In the genomic region with DNA sequence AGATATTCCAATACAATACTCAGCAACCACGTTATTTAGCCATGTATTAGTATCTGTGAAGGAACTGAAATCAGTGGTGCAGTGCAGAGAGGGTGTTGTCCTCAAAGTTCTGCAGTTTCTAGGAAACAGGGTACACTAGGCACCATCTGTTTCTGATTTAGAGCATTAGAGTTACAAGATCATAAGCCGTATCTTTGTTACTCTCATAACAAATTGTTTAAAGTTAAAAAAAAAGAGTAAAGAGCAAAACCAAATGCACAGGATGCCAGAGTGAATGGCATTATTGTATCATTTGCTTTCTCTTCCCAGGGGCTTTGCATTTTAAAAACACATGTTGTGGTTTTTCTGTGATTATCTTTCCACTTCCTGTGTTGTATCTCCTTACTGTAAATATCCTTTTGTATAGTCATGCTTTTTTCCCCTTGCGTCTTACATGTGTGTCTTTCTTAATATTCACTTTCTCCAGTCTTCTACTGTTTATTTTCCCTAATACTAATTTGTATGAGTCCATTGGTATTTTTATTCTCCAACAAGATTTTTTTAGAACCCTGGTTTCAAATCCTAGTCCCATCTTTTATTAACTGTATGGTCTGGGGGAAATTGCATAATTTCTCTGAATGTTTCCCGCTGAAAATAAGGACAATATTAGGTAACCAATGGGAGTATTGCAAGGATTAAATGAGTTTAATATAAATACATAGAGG, we compare ENCODE assay signal across 8 cellular contexts. TPM values are rescaled to one million over a fixed set of nuclear protein-coding genes. Genes with fewer than 3 reads are reported as not detected.
A peak's percentile ranks its signal among the peaks of the same experiment; 100 is the strongest.
DNase-seq lines count a peak whose midpoint lies in the region; ATAC-seq and TF ChIP-seq lines count a peak whose summit lies in the region.

No MANE protein-coding gene starts in this region.

- no peaks in the 10 kb centered on the region for H3K27me3 Mint-ChIP-seq in activated naive CD4-positive, alpha-beta T cell treated with anti-CD3 and anti-CD28 coated beads, Interleukin-2, amount 50 U/mL, for 24 hours
- no peaks in the 10 kb centered on the region for H3K27me3 Mint-ChIP-seq in activated CD4-positive, alpha-beta memory T cell treated with anti-CD3 and anti-CD28 coated beads, Interleukin-2, amount 10 ng/mL, durations not matched to agents 7 days and 5 days
- peaks cover 0 to 5% of the 10 kb centered on the region in 2 donors for H3K27me3 Mint-ChIP-seq in natural killer cell treated with Interleukin-12 subunit alpha and Interleukin-12 subunit beta and Interleukin-15 and Interleukin-18, amount 100 ng/mL, for 72 hours

- no peaks in the 10 kb centered on the region for H3K9me3 ChIP-seq in suprapubic skin

- TF ChIP-seq POLR2A in suprapubic skin (IDR thresholded peaks at IDR 0.05) = no peak

- ATAC-seq in HG03342 (IDR thresholded peaks at IDR 0.05; ENCODE audit: unreplicated experiment) (peak; percentile 75), HG02840 (IDR thresholded peaks at IDR 0.05; ENCODE audit: low FRiP score, unreplicated experiment) (no peak)
- peak in 1 of 2 donors; percentile 56 for ATAC-seq in natural killer cell treated with Interleukin-12 subunit alpha and Interleukin-12 subunit beta and Interleukin-15 and Interleukin-18, amount 100 ng/mL, for 72 hours

- peaks cover 5% of the 10 kb centered on the region for H3K9me3 Mint-ChIP-seq in activated naive CD4-positive, alpha-beta T cell treated with anti-CD3 and anti-CD28 coated beads, Interleukin-2, amount 50 U/mL, for 24 hours
- H3K9me3 Mint-ChIP-seq in activated CD4-positive, alpha-beta memory T cell treated with anti-CD3 and anti-CD28 coated beads, Interleukin-2, amount 10 ng/mL, durations not matched to agents 7 days and 5 days = peaks cover 4% of the 10 kb centered on the region
- no peaks in the 10 kb centered on the region for H3K9me3 Mint-ChIP-seq in natural killer cell treated with Interleukin-12 subunit alpha and Interleukin-12 subunit beta and Interleukin-15 and Interleukin-18, amount 100 ng/mL, for 72 hours

- peaks cover 46% of the 10 kb centered on the region for H3K4me1 Mint-ChIP-seq in activated naive CD4-positive, alpha-beta T cell treated with anti-CD3 and anti-CD28 coated beads, Interleukin-2, amount 50 U/mL, for 24 hours
- H3K4me1 Mint-ChIP-seq in activated CD4-positive, alpha-beta memory T cell treated with anti-CD3 and anti-CD28 coated beads, Interleukin-2, amount 10 ng/mL, durations not matched to agents 7 days and 5 days = peaks cover 36% of the 10 kb centered on the region
- peaks cover 8 to 13% of the 10 kb centered on the region in 2 donors for H3K4me1 Mint-ChIP-seq in natural killer cell treated with Interleukin-12 subunit alpha and Interleukin-12 subunit beta and Interleukin-15 and Interleukin-18, amount 100 ng/mL, for 72 hours (ENCODE audit: low read depth in 2 of 2)

- POLR2A ChIA-PET in activated CD4-positive, alpha-beta memory T cell treated with anti-CD3 and anti-CD28 coated beads, Interleukin-2, amount 10 ng/mL, durations not matched to agents 7 days and 5 days (lab: Charles Lee) = interaction anchor here (0.8 to 2.1 kb wide), 4 partner anchors 13 to 192 kb away, joined by 3 to 10 read pairs (median 6); a partner anchor contains a TSS

- H3K36me3 ChIP-seq in suprapubic skin = no peaks in the 10 kb centered on the region

- no peak for TF ChIP-seq CTCF in suprapubic skin (IDR thresholded peaks at IDR 0.05)

- no peak for TF ChIP-seq EP300 in suprapubic skin (IDR thresholded peaks at IDR 0.05)

- no peak overlapping the region for H3K27ac ChIP-seq in suprapubic skin

- CTCF ChIA-PET in activated CD4-positive, alpha-beta memory T cell treated with anti-CD3 and anti-CD28 coated beads, Interleukin-2, amount 10 ng/mL, durations not matched to agents 7 days and 5 days (lab: Charles Lee) = no interaction called here

- H3K4me3 Mint-ChIP-seq in activated naive CD4-positive, alpha-beta T cell treated with anti-CD3 and anti-CD28 coated beads, Interleukin-2, amount 50 U/mL, for 24 hours = peak overlapping the region; percentile 66
- H3K4me3 Mint-ChIP-seq in activated CD4-positive, alpha-beta memory T cell treated with anti-CD3 and anti-CD28 coated beads, Interleukin-2, amount 10 ng/mL, durations not matched to agents 7 days and 5 days = no peak overlapping the region
- H3K4me3 Mint-ChIP-seq in natural killer cell treated with Interleukin-12 subunit alpha and Interleukin-12 subunit beta and Interleukin-15 and Interleukin-18, amount 100 ng/mL, for 72 hours = peak overlapping the region; percentile 2

- WGBS in suprapubic skin = 34% methylated on average over 4 of the region's 4 CpGs

- H3K27me3 ChIP-seq in suprapubic skin = no peaks in the 10 kb centered on the region

- H3K4me1 ChIP-seq in suprapubic skin = peaks cover 43% of the 10 kb centered on the region

- no peak overlapping the region for H3K4me3 ChIP-seq in suprapubic skin

- H3K27ac Mint-ChIP-seq in activated naive CD4-positive, alpha-beta T cell treated with anti-CD3 and anti-CD28 coated beads, Interleukin-2, amount 50 U/mL, for 24 hours = peak overlapping the region; percentile 84
- H3K27ac Mint-ChIP-seq in activated CD4-positive, alpha-beta memory T cell treated with anti-CD3 and anti-CD28 coated beads, Interleukin-2, amount 10 ng/mL, durations not matched to agents 7 days and 5 days = peak overlapping the region; percentile 72
- peak overlapping the region in 1 of 2 donors; percentile 7 for H3K27ac Mint-ChIP-seq in natural killer cell treated with Interleukin-12 subunit alpha and Interleukin-12 subunit beta and Interleukin-15 and Interleukin-18, amount 100 ng/mL, for 72 hours

- no peak for DNase-seq in activated naive CD4-positive, alpha-beta T cell treated with Interleukin-2 at 50 U/mL for 16 hours
- no peak for DNase-seq in activated CD4-positive, alpha-beta memory T cell treated with anti-CD3 and anti-CD28 coated beads, Interleukin-2, amount 10 ng/mL, durations not matched to agents 7 days and 5 days
- no peak for DNase-seq in natural killer cell treated with Interleukin-12 subunit alpha and Interleukin-12 subunit beta and Interleukin-15 and Interleukin-18, amount 100 ng/mL, for 72 hours (ENCODE audit: low spot score)
- DNase-seq in NCI-H2107 (lab: John Stamatoyannopoulos, UW) = no peak
- no peak for DNase-seq in suprapubic skin (ENCODE audit: low spot score in 2 of 2)

- H3K36me3 Mint-ChIP-seq in activated naive CD4-positive, alpha-beta T cell treated with anti-CD3 and anti-CD28 coated beads, Interleukin-2, amount 50 U/mL, for 24 hours = no peaks in the 10 kb centered on the region
- H3K36me3 Mint-ChIP-seq in activated CD4-positive, alpha-beta memory T cell treated with anti-CD3 and anti-CD28 coated beads, Interleukin-2, amount 10 ng/mL, durations not matched to agents 7 days and 5 days (ENCODE audit: low read depth) = peaks cover 4% of the 10 kb centered on the region
- H3K36me3 Mint-ChIP-seq in natural killer cell treated with Interleukin-12 subunit alpha and Interleukin-12 subunit beta and Interleukin-15 and Interleukin-18, amount 100 ng/mL, for 72 hours = no peaks in the 10 kb centered on the region

RNA-seq across cellular contexts. Expression of a gene that starts 15.2 kb away (rescaled TPM):
- total RNA-seq in activated CD4-positive, alpha-beta memory T cell treated with anti-CD3 and anti-CD28 coated beads, Interleukin-2, amount 10 ng/mL, durations not matched to agents 7 days and 5 days = 10 to 100 TPM; 52.0 to 52.9 TPM
- 10 to 100 TPM; 48.0 to 78.0 TPM for total RNA-seq in natural killer cell treated with Interleukin-12 subunit alpha and Interleukin-12 subunit beta and Interleukin-15 and Interleukin-18, amount 100 ng/mL, for 72 hours
- total RNA-seq in suprapubic skin = 10 to 100 TPM; 17.5 to 55.7 (median 26.6) TPM
